In the genomic region with DNA sequence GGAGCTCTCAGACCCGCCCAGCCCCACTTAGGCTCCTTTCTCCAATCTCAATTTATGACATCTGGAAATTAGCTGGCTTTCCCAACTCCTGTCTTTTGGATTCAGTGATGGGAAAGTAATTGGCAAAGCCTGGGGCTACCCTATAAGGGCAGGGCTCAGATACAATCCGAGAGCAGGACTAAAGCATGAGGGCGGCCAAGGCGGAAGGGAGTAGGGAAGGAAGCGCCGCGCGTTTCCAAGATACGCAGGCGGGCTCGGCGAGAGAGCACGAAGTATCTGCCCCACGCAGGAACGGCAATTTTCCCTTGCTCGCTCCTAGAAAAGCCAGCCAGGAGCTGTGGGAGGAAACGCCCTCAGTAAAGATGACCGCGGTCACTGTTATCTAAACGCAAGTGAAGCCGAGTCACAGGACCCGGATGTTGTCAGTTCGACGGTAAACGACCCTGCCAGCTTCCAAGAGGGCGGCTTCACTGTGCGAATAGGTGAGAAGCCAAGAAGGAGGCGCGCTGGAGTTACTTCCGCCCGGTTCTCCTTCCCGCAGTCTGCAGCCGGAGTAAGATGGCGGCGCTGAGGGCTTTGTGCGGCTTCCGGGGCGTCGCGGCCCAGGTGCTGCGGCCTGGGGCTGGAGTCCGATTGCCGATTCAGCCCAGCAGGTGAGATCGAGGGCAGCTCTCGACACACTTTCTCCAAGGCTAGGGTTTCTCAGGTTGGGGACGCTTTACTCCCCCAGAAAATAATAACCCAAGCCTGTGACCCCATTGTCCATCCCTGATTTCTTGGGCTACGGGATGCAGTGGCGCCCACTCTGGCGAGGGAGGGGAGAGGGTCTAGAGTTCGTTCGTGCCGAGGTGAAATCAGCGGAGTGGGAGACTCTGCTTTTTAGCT, we compare ENCODE assay signal across 8 cellular contexts. TPM values are rescaled to one million over a fixed set of nuclear protein-coding genes. Genes with fewer than 3 reads are reported as not detected.
A peak's percentile ranks its signal among the peaks of the same experiment; 100 is the strongest.
DNase-seq lines count a peak whose midpoint lies in the region; FAIRE-seq and TF ChIP-seq lines count a peak whose summit lies in the region.

A gene (plus strand): TSS at position 540 of the 885 bp plus-strand sequence. CDS start 19 bp downstream, at position 559.

- H3K4me3 ChIP-seq in GM08714 (ENCODE audit: low read length) (peak within 1 kb of the TSS; percentile 79), neuronal stem cell (ENCODE audit: low read length in 2 of 2) (peak within 1 kb of the TSS; percentile 73 to 89)

- DNase-seq in HFFc6 = peak; percentile 99
- DNase-seq in NAMALWA (ENCODE audit: low spot score) = peak; percentile 100
- DNase-seq in SK-N-DZ (ENCODE audit: low spot score) = peak; percentile 99
- DNase-seq in activated naive CD4-positive, alpha-beta T cell treated with anti-CD3 and anti-CD28 coated beads for 36 hours = peak; percentile 99
- DNase-seq in frontal cortex (ENCODE audit: low spot score in 2 of 2) = peak; percentile 80 to 90
- peak; percentile 96 for DNase-seq in neuronal stem cell (ENCODE audit: low spot score)

- H2BK5ac ChIP-seq in neuronal stem cell (ENCODE audit: low read length) = peak within 1 kb of the TSS; percentile 46

- CTCF ChIA-PET in activated naive CD4-positive, alpha-beta T cell treated with anti-CD3 and anti-CD28 coated beads for 36 hours (lab: Charles Lee) = interaction anchor here (0.6 to 13.3 kb wide), 11 partner anchors 9 to 394 kb away, joined by 3 to 196 read pairs (median 5); a partner anchor contains a TSS

- peak within 1 kb of the TSS; percentile 72 for H3K14ac ChIP-seq in neuronal stem cell (ENCODE audit: low read length)

- peaks cover 8 to 37% of the 10 kb centered on the region in 2 donors for H3K36me3 ChIP-seq in neuronal stem cell (replicated peaks in 1 of 2; ENCODE audit: control insufficient read depth in 2 of 2, insufficient read depth in 2 of 2, low read length in 2 of 2)

- H3K27ac ChIP-seq in neuronal stem cell (replicated peaks; ENCODE audit: low read length) = peak within 1 kb of the TSS; percentile 82

- H2BK15ac ChIP-seq in neuronal stem cell (ENCODE audit: low read length) = peak within 1 kb of the TSS; percentile 23

- peaks cover 19% of the 10 kb centered on the region for H3K36me3 Mint-ChIP-seq in HFFc6 (ENCODE audit: low read depth)
- H3K36me3 Mint-ChIP-seq in activated naive CD4-positive, alpha-beta T cell treated with anti-CD3 and anti-CD28 coated beads for 36 hours (ENCODE audit: low read depth) = peaks cover 30% of the 10 kb centered on the region

- TF ChIP-seq CTCF in HFFc6 (IDR thresholded peaks at IDR 0.05) (peak; percentile 48; the same call in 1 of the 2 replicates), subcutaneous adipose tissue (IDR thresholded peaks at IDR 0.05; ENCODE audit: low read depth) (no peak)

- H3K79me1 ChIP-seq in neuronal stem cell (ENCODE audit: low read depth, low read length) = no peaks in the 10 kb centered on the region

- H2AK5ac ChIP-seq in neuronal stem cell (ENCODE audit: low read depth, low read length) = peak within 1 kb of the TSS; percentile 86

- H3K4me1 ChIP-seq in neuronal stem cell (ENCODE audit: control insufficient read depth in 2 of 2, insufficient read depth in 1 of 2, low read depth in 1 of 2, low read length in 2 of 2) = peaks cover 26 to 45% of the 10 kb centered on the region in 2 donors

- peak within 1 kb of the TSS; percentile 34 for H4K91ac ChIP-seq in neuronal stem cell (ENCODE audit: low read depth, low read length, poor library complexity)

- intact Hi-C loops in activated naive CD4-positive, alpha-beta T cell treated with anti-CD3 and anti-CD28 coated beads for 36 hours (cut with micrococcal nuclease) = loop anchor here (1.0 to 2.0 kb wide), 6 partner anchors 17 to 157 kb away; a partner anchor contains a TSS

- peaks cover 83% of the 10 kb centered on the region for H3K4me1 Mint-ChIP-seq in HFFc6 (ENCODE audit: low read depth)
- peaks cover 75% of the 10 kb centered on the region for H3K4me1 Mint-ChIP-seq in activated naive CD4-positive, alpha-beta T cell treated with anti-CD3 and anti-CD28 coated beads for 36 hours (ENCODE audit: low read depth)

- peak within 1 kb of the TSS; percentile 39 for H2BK120ac ChIP-seq in neuronal stem cell (ENCODE audit: low read depth, low read length)

- WGBS in neuronal stem cell (ENCODE audit: extremely low coverage in 2 of 2, insufficient read length in 2 of 2, insufficient replicate concordance in 1 of 2), 2 donors = no CpG with 5 or more reads among the region's 53 CpGs

- peaks cover 5% of the 10 kb centered on the region for H3K27me3 Mint-ChIP-seq in HFFc6 (ENCODE audit: insufficient read depth)
- no peaks in the 10 kb centered on the region for H3K27me3 Mint-ChIP-seq in activated naive CD4-positive, alpha-beta T cell treated with anti-CD3 and anti-CD28 coated beads for 36 hours (ENCODE audit: low read depth)

- H3K9me3 Mint-ChIP-seq in HFFc6 = no peaks in the 10 kb centered on the region
- H3K9me3 Mint-ChIP-seq in activated naive CD4-positive, alpha-beta T cell treated with anti-CD3 and anti-CD28 coated beads for 36 hours = no peaks in the 10 kb centered on the region

- peak within 1 kb of the TSS; percentile 94 for H4K8ac ChIP-seq in neuronal stem cell (ENCODE audit: low read depth, low read length)

- H3K27me3 ChIP-seq in neuronal stem cell (ENCODE audit: control insufficient read depth in 3 of 3, insufficient read depth in 3 of 3, low read depth in 1 of 3, low read length in 3 of 3) = no peaks in the 10 kb centered on the region

- H3K27ac Mint-ChIP-seq in HFFc6 = peak within 1 kb of the TSS; percentile 99
- peak within 1 kb of the TSS; percentile 89 for H3K27ac Mint-ChIP-seq in activated naive CD4-positive, alpha-beta T cell treated with anti-CD3 and anti-CD28 coated beads for 36 hours

- H3K4me2 ChIP-seq in neuronal stem cell (ENCODE audit: insufficient read depth, low read length, poor library complexity, severe bottlenecking) = peak within 1 kb of the TSS; percentile 45

- H2AFZ ChIP-seq in neuronal stem cell (ENCODE audit: low read length) = peak within 1 kb of the TSS; percentile 92

- peak within 1 kb of the TSS; percentile 14 for H2BK12ac ChIP-seq in neuronal stem cell (ENCODE audit: low read length)

- no peak within 1 kb of the TSS for H3K9ac ChIP-seq in neuronal stem cell (ENCODE audit: low read depth, low read length, poor library complexity)

- peak within 1 kb of the TSS; percentile 95 for H3K18ac ChIP-seq in neuronal stem cell (ENCODE audit: low read length)

- no peaks in the 10 kb centered on the region for H3K9me3 ChIP-seq in neuronal stem cell (replicated peaks in 1 of 2; ENCODE audit: control insufficient read depth in 2 of 2, insufficient read depth in 1 of 2, low read depth in 1 of 2, low read length in 2 of 2)

- H3K23ac ChIP-seq in neuronal stem cell (ENCODE audit: low read depth, low read length, poor library complexity) = peak within 1 kb of the TSS; percentile 83

- H3K4ac ChIP-seq in neuronal stem cell (ENCODE audit: low read length) = peak within 1 kb of the TSS; percentile 31

- peak; percentile 39 for FAIRE-seq in frontal cortex (lab: Jason Lieb, UNC)

- H3K4me3 Mint-ChIP-seq in HFFc6 = peak within 1 kb of the TSS; percentile 95
- peak within 1 kb of the TSS; percentile 92 for H3K4me3 Mint-ChIP-seq in activated naive CD4-positive, alpha-beta T cell treated with anti-CD3 and anti-CD28 coated beads for 36 hours

RNA-seq across cellular contexts. Expression of the gene that starts here (rescaled TPM):
- total RNA-seq in HFFc6 (2021; fragmentation: NEBNext Ultra II Directional; extraction: Animal tissue kit (Norgen Biotek cat#: 25700)) = 10 to 100 TPM; 81.5 to 90.8 (median 85.8) TPM
- 142 and 179 TPM in 2 replicates for polyA plus RNA-seq in SK-N-DZ (2014; cell fraction: cytosol; rRNA removed)
- polyA plus RNA-seq in SK-N-DZ (2014; cell fraction: nucleus; rRNA removed) = 131 and 153 TPM in 2 replicates
- 100 to 1,000 TPM; 126 to 130 TPM for total RNA-seq in activated naive CD4-positive, alpha-beta T cell treated with anti-CD3 and anti-CD28 coated beads for 36 hours
- total RNA-seq in frontal cortex = 143 TPM
- 59.9 TPM for polyA plus RNA-seq in neuronal stem cell (2013, experiment 1 of 2)
- polyA plus RNA-seq in neuronal stem cell (2013, experiment 2 of 2) = 60.5 TPM
- 100 to 1,000 TPM in 2 of 4 donors, 10 to 100 TPM in 2; 74.7 to 125 (median 106) TPM for total RNA-seq in subcutaneous adipose tissue

Comparison
In these comparisons a context has a peak if more than half of its experiments do, and no peak if none do; other contexts are left out.
1. Peak in every context shown above with its lines: DNase-seq, H3K4me3 ChIP-seq and H3K27ac ChIP-seq.